In genomic region chr4:11428161-11428700, GRCh38 we compare ENCODE assay signal across 8 cellular contexts. TPM values are rescaled to one million over a fixed set of nuclear protein-coding genes. Genes with fewer than 3 reads are reported as not detected.
A peak's percentile ranks its signal among the peaks of the same experiment; 100 is the strongest.
DNase-seq lines count a peak whose midpoint lies in the region; ATAC-seq and TF ChIP-seq lines count a peak whose summit lies in the region.

No MANE protein-coding gene starts in this region.

- CTCF ChIA-PET in Calu3 (lab: Charles Lee): interaction anchor here (1.0 to 1.2 kb wide), 3 partner anchors 10 to 293 kb away, joined by 3 read pairs; no protein-coding TSS in a partner anchor

- no peaks in the 10 kb centered on the region for H3K27me3 Mint-ChIP-seq in Calu3 (ENCODE audit: unreplicated experiment)

- ATAC-seq in GM21723 (IDR thresholded peaks at IDR 0.05; ENCODE audit: unreplicated experiment) (peak; percentile 14), gastroesophageal sphincter (no peak), gastrocnemius medialis (peak in 1 of 2 donors; percentile 3), GM18517 (IDR thresholded peaks at IDR 0.05; ENCODE audit: unreplicated experiment) (no peak)

- DNase-seq in Calu3 (no peak), gastrocnemius medialis (no peak)
- no peak for DNase-seq in effector CD4-positive, alpha-beta T cell
- DNase-seq in activated CD4-positive, alpha-beta T cell treated with anti-CD3 and anti-CD28 coated beads, Interleukin-2, amount 50 U/mL, for 48 hours: no peak

- H3K4me3 ChIP-seq in gastroesophageal sphincter: peak overlapping the region; percentile 24 to 74
- H3K4me3 ChIP-seq in gastrocnemius medialis: peak overlapping the region; percentile 45 to 57 (median 52)

- TF ChIP-seq EP300 in gastroesophageal sphincter (IDR thresholded peaks at IDR 0.05): no peak

- TF ChIP-seq CTCF in Calu3 (IDR thresholded peaks at IDR 0.05; ENCODE audit: unreplicated experiment) (no peak), VCaP (conservative IDR thresholded peaks at IDR 0.05) (no peak), gastroesophageal sphincter (IDR thresholded peaks at IDR 0.05) (no peak), gastrocnemius medialis (IDR thresholded peaks at IDR 0.05 in 4 of 5, conservative IDR thresholded peaks at IDR 0.05 in 1 of 5) (no peak)

- 0% methylated on average over 5 to 8 of the region's 26 CpGs for WGBS in gastroesophageal sphincter (ENCODE audit: low coverage in 1 of 2), 2 donors

- intact Hi-C loops in Calu3 (cut with micrococcal nuclease; ENCODE audit: unreplicated experiment) (loop anchor here (2.0 to 10.0 kb wide), 5 partner anchors 77 to 873 kb away; no protein-coding TSS in a partner anchor), gastrocnemius medialis (cut with DNase I; ENCODE audit: low total_unique reads) (loop anchor here (10.0 kb wide), 1 partner anchor 853 kb away; no protein-coding TSS in a partner anchor)

- H3K4me1 ChIP-seq in gastroesophageal sphincter: peaks cover 0 to 39% (median 0%) of the 10 kb centered on the region in 3 donors
- no peaks in the 10 kb centered on the region for H3K4me1 ChIP-seq in gastrocnemius medialis

- H3K27ac Mint-ChIP-seq in Calu3 (ENCODE audit: unreplicated experiment): peak overlapping the region; percentile 92

- peaks cover 16% of the 10 kb centered on the region for H3K4me1 Mint-ChIP-seq in Calu3 (ENCODE audit: low read depth, unreplicated experiment)

- in situ Hi-C loops in gastrocnemius medialis (cut with MboI; ENCODE audit: low sequenced_read_pairs in 4 of 4): loop anchor here in 2 of 4 donors (25.0 kb wide), 1 partner anchor 841 kb away; no protein-coding TSS in a partner anchor

- H3K36me3 ChIP-seq in gastroesophageal sphincter (no peaks in the 10 kb centered on the region), gastrocnemius medialis (no peaks in the 10 kb centered on the region)

- no peaks in the 10 kb centered on the region for H3K9me3 ChIP-seq in gastroesophageal sphincter
- H3K9me3 ChIP-seq in gastrocnemius medialis: no peaks in the 10 kb centered on the region

- H3K27me3 ChIP-seq in gastroesophageal sphincter (peaks cover 28% of the 10 kb centered on the region), gastrocnemius medialis (peaks cover 7 to 35% (median 21%) of the 10 kb centered on the region in 3 donors)

- peak overlapping the region; percentile 92 for H3K4me3 Mint-ChIP-seq in Calu3 (ENCODE audit: low read depth, unreplicated experiment)

- no peaks in the 10 kb centered on the region for H3K9me3 Mint-ChIP-seq in Calu3 (ENCODE audit: low read depth, unreplicated experiment)

- H3K27ac ChIP-seq in VCaP (peak overlapping the region; percentile 89), gastroesophageal sphincter (peak overlapping the region in 3 of 4 donors; percentile 67 to 70 (median 69)), gastrocnemius medialis (no peak overlapping the region)

- TF ChIP-seq POLR2A in gastroesophageal sphincter (IDR thresholded peaks at IDR 0.05): no peak
- TF ChIP-seq POLR2A in gastrocnemius medialis (IDR thresholded peaks at IDR 0.05): no peak

- H3K36me3 Mint-ChIP-seq in Calu3 (ENCODE audit: insufficient read depth, unreplicated experiment): peaks cover 84% of the 10 kb centered on the region

- TSS peak; percentile 13 for BruUV-seq in Calu3 (replicated peaks; lab: Mats Ljungman, UMichigan)

RNA-seq across cellular contexts. Expression of gene HS3ST1, which starts 0.5 kb away (rescaled TPM):
- 80.8 and 86.7 TPM in 2 replicates for total RNA-seq in Calu3 (2022)
- total RNA-seq in gastroesophageal sphincter: 1 to 10 TPM in 3 of 4 donors, under 1 TPM in 1; 0.66 to 2.0 (median 1.4) TPM
- under 1 TPM; 0.07 to 0.15 (median 0.10) TPM for total RNA-seq in gastrocnemius medialis

Comparison
In these comparisons a context has a peak if more than half of its experiments do, and no peak if none do; other contexts are left out.
1. H3K27ac ChIP-seq: peak in VCaP (single experiment) and gastroesophageal sphincter (3 of 4); none in gastrocnemius medialis (0 of 4).
2. RNA of gene HS3ST1, which starts 0.5 kb away (total RNA-seq): 80.8 to 86.7 TPM in Calu3; 0.66 to 2.0 TPM in gastroesophageal sphincter and 0.07 to 0.15 TPM in gastrocnemius medialis; every median in the first group is over 10 times any median in the second.